Comparison of ENCODE assay signal across 20 cellular contexts in the genomic region with DNA sequence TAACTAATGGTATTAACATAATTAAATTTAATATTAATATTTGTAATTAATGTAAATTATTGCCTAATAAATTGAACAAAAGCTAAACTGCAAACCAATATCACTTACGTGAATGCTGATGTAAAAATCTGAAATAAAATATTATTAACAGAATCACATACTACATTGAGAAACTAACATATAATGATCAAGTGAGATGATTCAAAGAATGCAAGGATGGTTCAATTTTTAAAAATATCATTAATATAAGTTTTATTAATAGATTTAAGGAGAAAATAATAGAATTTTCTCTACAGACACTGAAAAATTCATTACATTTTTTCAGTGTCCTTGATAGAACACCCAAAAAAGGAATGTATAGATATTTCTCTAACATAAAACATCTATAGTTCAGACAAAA. TPM values are rescaled to one million over a fixed set of nuclear protein-coding genes. Genes with fewer than 3 reads are reported as not detected.
DNase-seq lines count a peak whose midpoint lies in the region; ATAC-seq, FAIRE-seq and TF ChIP-seq lines count a peak whose summit lies in the region.
"Had no signal": no experiment of that assay in that cellular context is flagged by ENCODE, and none has a peak within 500 bp of the region (broad histone marks: within the 10 kb centered on the region; RNA-seq: fewer than 3 reads in every experiment).

No MANE protein-coding gene starts in this region.

- FAIRE-seq in K562 (lab: Jason Lieb, UNC), result no peak
- peak; percentile 86 for FAIRE-seq in islet of Langerhans (lab: Jason Lieb, UNC)
- FAIRE-seq: A549, GM12892, GM18507 had no signal

- H3K27me3 ChIP-seq in K562 (ENCODE audit: control insufficient read depth in 2 of 2, insufficient read depth in 2 of 2, low read length in 2 of 2), result no peaks in the 10 kb centered on the region

- no peak overlapping the region for H3K4me2 ChIP-seq in K562 (ENCODE audit: insufficient read depth, low read length)
- H3K4me2 ChIP-seq: A549 had no signal

- H3K27me3 Mint-ChIP-seq in stimulated activated naive CD8-positive, alpha-beta T cell treated with anti-CD3 and anti-CD28 coated beads, Interleukin-15, amount 100 ng/mL, for 72 hours, result no peaks in the 10 kb centered on the region
- H3K27me3 Mint-ChIP-seq: CD4-positive, alpha-beta T cell; IgD-negative memory B cell had no signal

- TF ChIP-seq RAD21 in K562 (CRISPR knock-in tag; conservative IDR thresholded peaks at IDR 0.05 in 1 of 2, IDR thresholded peaks at IDR 0.05 in 1 of 2), result no peak

- in situ Hi-C loops in K562 (cut with MboI), result no loop called here

- H3K4me1 Mint-ChIP-seq in stimulated activated naive CD8-positive, alpha-beta T cell treated with anti-CD3 and anti-CD28 coated beads, Interleukin-15, amount 100 ng/mL, for 72 hours, result no peaks in the 10 kb centered on the region
- H3K4me1 Mint-ChIP-seq: IgD-negative memory B cell had no signal

- CTCF ChIA-PET in HEK293 (lab: Yijun Ruan, JAX), result no interaction called here
- CTCF ChIA-PET in K562 (lab: Yijun Ruan, JAX; ENCODE audit: low intra/inter-chr PET ratio), result no interaction called here

- 100% methylated on average over 1 of the region's 1 CpG for WGBS in K562 (ENCODE audit: insufficient coverage, low coverage, missing lambda C conversion rate)

- TF ChIP-seq POLR2A in K562 (conservative IDR thresholded peaks at IDR 0.05), result no peak

- no peak for ATAC-seq in K562
- no peak for ATAC-seq in stimulated activated naive CD8-positive, alpha-beta T cell treated with anti-CD3 and anti-CD28 coated beads, Interleukin-15, amount 100 ng/mL, for 72 hours
- ATAC-seq in GM21786 (IDR thresholded peaks at IDR 0.05; ENCODE audit: unreplicated experiment), result no peak
- ATAC-seq: A549, HCT116, HepG2 had no signal

- H3K36me3 ChIP-seq in HEK293 (ENCODE audit: control insufficient read depth in 2 of 2, insufficient read depth in 1 of 2, low read length in 2 of 2) (peaks cover 8 to 32% of the 10 kb centered on the region in 2 experiments), K562 (ENCODE audit: control insufficient read depth, insufficient read depth, low read length) (peaks cover 38% of the 10 kb centered on the region; the same call in 1 of the 3 replicates)

- POLR2A ChIA-PET in HEK293 (lab: Yijun Ruan, JAX) (no interaction called here), K562 (lab: Yijun Ruan, JAX) (no interaction called here)

- no peak overlapping the region for H2AFZ ChIP-seq in K562 (ENCODE audit: low read depth, low read length)

- no TSS peak for BruUV-seq in K562 (replicated peaks; lab: Mats Ljungman, UMichigan)

- intact Hi-C loops in K562 (cut with micrococcal nuclease), result no loop called here

- H3K79me2 ChIP-seq in K562 (ENCODE audit: control insufficient read depth, insufficient read depth, low read length), result no peaks in the 10 kb centered on the region

- no peaks in the 10 kb centered on the region for H4K20me1 ChIP-seq in K562 (replicated peaks; ENCODE audit: control insufficient read depth, insufficient read depth, low read length)

- H3K4me1 ChIP-seq in HEK293 (ENCODE audit: control insufficient read depth, insufficient read depth, low read length) (no peaks in the 10 kb centered on the region), K562 (replicated peaks in 1 of 2; ENCODE audit: control insufficient read depth in 2 of 2, insufficient read depth in 2 of 2, low read length in 2 of 2) (no peaks in the 10 kb centered on the region)

- H3K9me3 ChIP-seq in HEK293 (ENCODE audit: control insufficient read depth, insufficient read depth, low read depth, low read length) (no peaks in the 10 kb centered on the region), K562 (replicated peaks; ENCODE audit: control insufficient read depth, insufficient read depth, low read depth, low read length) (0 out of 2 replicates have a peak, but pooled peaks cover 5% of the 10 kb centered on the region)

- H3K27ac Mint-ChIP-seq in stimulated activated naive CD8-positive, alpha-beta T cell treated with anti-CD3 and anti-CD28 coated beads, Interleukin-15, amount 100 ng/mL, for 72 hours, result no peak overlapping the region
- H3K27ac Mint-ChIP-seq: CD4-positive, alpha-beta T cell; IgD-negative memory B cell had no signal

- TF ChIP-seq CTCF in HEK293 (tag by site-specific recombination; IDR thresholded peaks at IDR 0.05) (no peak), K562 (IDR thresholded peaks at IDR 0.05 in 2 of 3, conservative IDR thresholded peaks at IDR 0.05 in 1 of 3; ENCODE audit: insufficient read depth in 2 of 3, low read depth in 1 of 3, low read length in 3 of 3) (no peak)

- no peaks in the 10 kb centered on the region for H3K9me1 ChIP-seq in K562 (ENCODE audit: control insufficient read depth, insufficient read depth, low read length)

- H3K4me3 Mint-ChIP-seq in stimulated activated naive CD8-positive, alpha-beta T cell treated with anti-CD3 and anti-CD28 coated beads, Interleukin-15, amount 100 ng/mL, for 72 hours, result no peak overlapping the region
- H3K4me3 Mint-ChIP-seq: CD4-positive, alpha-beta T cell; IgD-negative memory B cell had no signal

- no peak for TF ChIP-seq EP300 in K562 (IDR thresholded peaks at IDR 0.05; ENCODE audit: low read length)

- DNase-seq in K562 (ENCODE audit: extremely low read depth in 1 of 4, low spot score in 3 of 4), result no peak
- no peak for DNase-seq in NCI-H526 treated with DMSO at 0.1 percent for 48 hours (lab: John Stamatoyannopoulos, UW)
- DNase-seq in stimulated activated naive CD8-positive, alpha-beta T cell treated with anti-CD3 and anti-CD28 coated beads, Interleukin-15, amount 100 ng/mL, for 72 hours, result no peak
- DNase-seq in stimulated activated CD4-positive, alpha-beta T cell treated with anti-CD3 and anti-CD28 coated beads, Interleukin-12 subunit alpha, Interleukin-12 subunit beta, amount 100 ng/mL, for 4 hours, result no peak
- DNase-seq: AML-193; Caco-2; CD4-positive, alpha-beta T cell; GDM1; GOT3; H7 had no signal

- H3K4me3 ChIP-seq in HEK293 (ENCODE audit: low read depth, low read length) (no peak overlapping the region), K562 (no peak overlapping the region)
- H3K4me3 ChIP-seq: A549 had no signal

- no peak overlapping the region for H3K27ac ChIP-seq in HEK293 (ENCODE audit: extremely low read depth, low read depth, low read length)
- no peak overlapping the region for H3K27ac ChIP-seq in K562 (ENCODE audit: extremely low read depth, low read depth, low read length)
- H3K27ac ChIP-seq: A549, C4-2B had no signal

- H3K9me3 Mint-ChIP-seq in stimulated activated naive CD8-positive, alpha-beta T cell treated with anti-CD3 and anti-CD28 coated beads, Interleukin-15, amount 100 ng/mL, for 72 hours, result peaks cover 9 to 16% of the 10 kb centered on the region in 2 donors

- H3K9ac ChIP-seq in K562 (ENCODE audit: insufficient read depth in 1 of 2, low read depth in 2 of 2, low read length in 2 of 2), result no peak overlapping the region

TF ChIP-seq in HEK293, 187 proteins besides CTCF, POLR2A, EP300 and RAD21:
- peak; percentile 72 for TF ChIP-seq ZNF529 (tag by site-specific recombination; IDR thresholded peaks at IDR 0.05; ENCODE audit: insufficient replicate concordance)
- no peak for TF ChIP-seq ZNF501 (tag by site-specific recombination; IDR thresholded peaks at IDR 0.05)

TF ChIP-seq in K562, 482 proteins besides CTCF, POLR2A, EP300 and RAD21:
- TF ChIP-seq ZNF589 (CRISPR knock-in tag; IDR thresholded peaks at IDR 0.05; ENCODE audit: low read depth) (no peak), ZNF324 (CRISPR knock-in tag; IDR thresholded peaks at IDR 0.05) (peak; percentile 60; the same call in 1 of the 2 replicates), ZNF263 (CRISPR knock-in tag; IDR thresholded peaks at IDR 0.05; ENCODE audit: borderline replicate concordance) (no peak), CEBPG (CRISPR knock-in tag; IDR thresholded peaks at IDR 0.05) (no peak), CEBPG (tag; conservative IDR thresholded peaks at IDR 0.05 in 1 of 2, IDR thresholded peaks at IDR 0.05 in 1 of 2) (no peak), SLC30A9 (CRISPR knock-in tag; IDR thresholded peaks at IDR 0.05) (no peak), FOXM1 (IDR thresholded peaks at IDR 0.05; ENCODE audit: low read depth) (no peak), FOXM1 (CRISPR knock-in tag; IDR thresholded peaks at IDR 0.05; ENCODE audit: low read depth) (no peak)
TF ChIP-seq in K562: peak in this region for 1.

RNA-seq across cellular contexts. Expression of a gene that starts 23.5 kb away (rescaled TPM):
- 23.7 and 30.4 TPM in 2 replicates for total RNA-seq in K562 (2011; cell fraction: chromatin; rRNA removed; ENCODE audit: low replicate concordance)
- 53.6 and 62.2 TPM in 2 replicates for total RNA-seq in K562 (2011; cell fraction: nucleolus; rRNA removed)
- total RNA-seq in K562 (2011; cell fraction: nucleoplasm; rRNA removed), result 51.8 and 60.8 TPM in 2 replicates
- 55.2 and 60.9 TPM in 2 replicates for total RNA-seq in K562 (2014; rRNA removed)
- total RNA-seq in K562 (2014; rRNA removed; fragmentation: Illumina TruSeq; extraction: Trizol), result 44.0 and 44.6 TPM in 2 replicates
- total RNA-seq in K562 (2015; rRNA removed; fragmentation: Illumina TruSeq; extraction: Trizol), result 33.2 and 34.9 TPM in 2 replicates
- 40.8 and 49.0 TPM in 2 replicates for total RNA-seq in K562 (2021)
- 58.2 and 68.3 TPM in 2 replicates for polyA plus RNA-seq in K562 (2011; rRNA removed)
- 87.2 and 91.5 TPM in 2 replicates for polyA plus RNA-seq in K562 (2011; cell fraction: cytosol; rRNA removed)
- 17.9 and 20.3 TPM in 2 replicates for polyA plus RNA-seq in K562 (2011; cell fraction: nucleus; rRNA removed)
- 38.9 and 43.2 TPM in 2 replicates for polyA plus RNA-seq in K562 (2012)
- polyA plus RNA-seq in K562 (2014; fragmentation: Illumina TruSeq; extraction: Trizol), result 33.4 and 43.0 TPM in 2 replicates
- polyA plus RNA-seq in K562 (2014; fragmentation: Nextera tagmentation; extraction: Ambion mirVana), result 1 to 10 TPM; 5.2 to 8.5 TPM
- polyA plus RNA-seq in K562 (2014; rRNA removed), result 64.7 and 71.4 TPM in 2 replicates
- 32.2 and 35.2 TPM in 2 replicates for polyA minus RNA-seq in K562 (2011; rRNA and poly(A)+ RNA removed)
- polyA minus RNA-seq in K562 (2011; cell fraction: cytosol; rRNA and poly(A)+ RNA removed), result 11.4 and 20.4 TPM in 2 replicates
- polyA minus RNA-seq in K562 (2011; cell fraction: nucleus; rRNA and poly(A)+ RNA removed), result 4.6 and 10.8 TPM in 2 replicates
